In the genomic region with DNA sequence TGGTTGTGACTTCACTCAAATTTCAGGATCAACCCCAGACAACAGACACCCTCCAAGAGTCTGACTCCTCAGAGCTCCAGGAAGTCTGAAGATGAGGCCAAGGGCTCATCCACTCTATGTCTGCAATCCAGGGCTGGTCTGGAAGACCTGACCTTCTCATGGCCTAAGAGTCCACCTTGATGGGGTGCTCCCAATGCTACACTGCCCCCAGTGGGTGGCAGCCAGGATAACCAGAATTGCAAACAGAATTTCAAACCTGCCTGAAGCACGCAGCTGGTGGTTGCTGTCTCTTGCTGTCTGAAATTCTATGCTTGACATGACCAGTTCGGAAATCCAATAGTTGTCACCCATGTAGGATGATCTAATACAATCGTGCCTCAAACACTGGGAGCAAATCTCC, we compare ENCODE assay signal across 10 cellular contexts.
DNase-seq lines count a peak whose midpoint lies in the region; FAIRE-seq and TF ChIP-seq lines count a peak whose summit lies in the region.
"Had no signal": no experiment of that assay in that cellular context is flagged by ENCODE, and none has a peak within 500 bp of the region (broad histone marks: within the 10 kb centered on the region; RNA-seq: fewer than 3 reads in every experiment).

No MANE protein-coding gene starts in this region.

- no peaks in the 10 kb centered on the region for H3K27me3 Mint-ChIP-seq in astrocyte (ENCODE audit: low read depth, unreplicated experiment)
- H3K27me3 Mint-ChIP-seq: activated naive CD4-positive, alpha-beta T cell treated with anti-CD3 and anti-CD28 coated beads, Interleukin-2, amount 50 U/mL, for 24 hours had no signal

- H3K4me2 ChIP-seq in astrocyte (ENCODE audit: low read length) (no peak overlapping the region), mesendoderm (ENCODE audit: low read length) (no peak overlapping the region)

- H3K79me1 ChIP-seq in mesendoderm (ENCODE audit: low read length): no peaks in the 10 kb centered on the region

- H3K36me3 ChIP-seq in astrocyte (ENCODE audit: insufficient read depth, low read length) (no peaks in the 10 kb centered on the region), mesendoderm (ENCODE audit: control insufficient read depth, insufficient read depth, low read length) (peaks cover 6% of the 10 kb centered on the region)

- H3K56ac ChIP-seq in mesendoderm (ENCODE audit: low read length): no peak overlapping the region

- no peak overlapping the region for H2BK15ac ChIP-seq in mesendoderm (replicated peaks; ENCODE audit: low read depth)

- no peak overlapping the region for H3K27ac ChIP-seq in astrocyte (ENCODE audit: low read depth, low read length)
- no peak overlapping the region for H3K27ac ChIP-seq in mesendoderm (ENCODE audit: low read depth, low read length)
- H3K27ac ChIP-seq: 22Rv1 had no signal

- H3K4me1 ChIP-seq in astrocyte (ENCODE audit: insufficient read depth, low read length) (no peaks in the 10 kb centered on the region), mesendoderm (ENCODE audit: control insufficient read depth, low read depth, low read length) (no peaks in the 10 kb centered on the region)

- no peak for FAIRE-seq in astrocyte (lab: Jason Lieb, UNC)

- peak; percentile 32 for TF ChIP-seq CTCF in astrocyte (IDR thresholded peaks at IDR 0.05; ENCODE audit: insufficient read depth, low read depth, low read length)

- H3K36me3 Mint-ChIP-seq in astrocyte (ENCODE audit: low read depth, unreplicated experiment): peaks cover 9% of the 10 kb centered on the region

- H3K4me1 Mint-ChIP-seq in astrocyte (ENCODE audit: low read depth, unreplicated experiment): no peaks in the 10 kb centered on the region

- no peak overlapping the region for H3K27ac Mint-ChIP-seq in astrocyte (ENCODE audit: unreplicated experiment)

- no peak overlapping the region for H2AK5ac ChIP-seq in mesendoderm (ENCODE audit: low read length)

- no peaks in the 10 kb centered on the region for H4K20me1 ChIP-seq in astrocyte (ENCODE audit: insufficient read depth, low read length)

- H3K18ac ChIP-seq in mesendoderm (ENCODE audit: low read length): no peak overlapping the region

- no CpG with 5 or more reads among the region's 3 CpGs for WGBS in mesendoderm (ENCODE audit: extremely low coverage, insufficient coverage, low lambda C conversion rate)

- no peaks in the 10 kb centered on the region for H3K79me2 ChIP-seq in astrocyte (ENCODE audit: insufficient read depth, low read length)
- H3K79me2 ChIP-seq in mesendoderm (ENCODE audit: control insufficient read depth, insufficient read depth, low read length): no peaks in the 10 kb centered on the region

- H3K4me3 ChIP-seq in astrocyte (ENCODE audit: insufficient read depth, low read depth, low read length) (no peak overlapping the region), mesendoderm (ENCODE audit: low read length) (no peak overlapping the region)

- H3K9ac ChIP-seq in astrocyte (ENCODE audit: low read length): no peak overlapping the region
- no peak overlapping the region for H3K9ac ChIP-seq in mesendoderm (ENCODE audit: low read length)

- DNase-seq in DMS 273 (lab: John Stamatoyannopoulos, UW; ENCODE audit: unreplicated experiment) (peak; percentile 13), DMS 273 treated with DMSO at 0.1 percent for 48 hours (lab: John Stamatoyannopoulos, UW) (no peak), HT1080 (ENCODE audit: low read depth) (peak; percentile 10), astrocyte (ENCODE audit: low read depth) (no peak), mesendoderm (peak; percentile 58), NCI-H774 (lab: John Stamatoyannopoulos, UW) (no peak), CD1c-positive myeloid dendritic cell (ENCODE audit: extremely low spot score) (no peak), NK-92 (lab: John Stamatoyannopoulos, UW; ENCODE audit: unreplicated experiment) (no peak)

- H3K27me3 ChIP-seq in astrocyte (ENCODE audit: insufficient read depth, low read length) (no peaks in the 10 kb centered on the region), mesendoderm (ENCODE audit: insufficient read depth, low read length, poor library complexity) (no peaks in the 10 kb centered on the region)

- no peak overlapping the region for H3K4ac ChIP-seq in mesendoderm (ENCODE audit: low read depth, low read length)

- H4K5ac ChIP-seq in mesendoderm (ENCODE audit: low read length): no peak overlapping the region

- H2BK120ac ChIP-seq in mesendoderm (ENCODE audit: low read depth, low read length): no peak overlapping the region

- H2BK5ac ChIP-seq in mesendoderm (ENCODE audit: low read length): no peak overlapping the region

- H3K4me3 Mint-ChIP-seq in astrocyte (ENCODE audit: unreplicated experiment): no peak overlapping the region
- H3K4me3 Mint-ChIP-seq: activated naive CD4-positive, alpha-beta T cell treated with anti-CD3 and anti-CD28 coated beads, Interleukin-2, amount 50 U/mL, for 24 hours had no signal

- no peaks in the 10 kb centered on the region for H3K9me3 ChIP-seq in astrocyte (ENCODE audit: insufficient read depth, low read depth, low read length)

- H3K23ac ChIP-seq in mesendoderm (ENCODE audit: low read length): no peak overlapping the region

- no peak overlapping the region for H4K8ac ChIP-seq in mesendoderm (ENCODE audit: low read depth, low read length)

- H3K9me3 Mint-ChIP-seq in astrocyte (ENCODE audit: unreplicated experiment): no peaks in the 10 kb centered on the region
- H3K9me3 Mint-ChIP-seq: activated naive CD4-positive, alpha-beta T cell treated with anti-CD3 and anti-CD28 coated beads, Interleukin-2, amount 50 U/mL, for 24 hours had no signal

- no peak overlapping the region for H2AFZ ChIP-seq in astrocyte (ENCODE audit: low read depth, low read length)

Comparison
In these comparisons a context has a peak if more than half of its experiments do, and no peak if none do; other contexts are left out.
1. DNase-seq: peak in DMS 273 (single experiment), HT1080 (single experiment) and mesendoderm (single experiment); none in DMS 273 treated with DMSO at 0.1 percent for 48 hours (single experiment), astrocyte (single experiment), NCI-H774 (single experiment), CD1c-positive myeloid dendritic cell (single experiment) and NK-92 (single experiment).